1 cellular context compared by ENCODE assay signal in the genomic region with DNA sequence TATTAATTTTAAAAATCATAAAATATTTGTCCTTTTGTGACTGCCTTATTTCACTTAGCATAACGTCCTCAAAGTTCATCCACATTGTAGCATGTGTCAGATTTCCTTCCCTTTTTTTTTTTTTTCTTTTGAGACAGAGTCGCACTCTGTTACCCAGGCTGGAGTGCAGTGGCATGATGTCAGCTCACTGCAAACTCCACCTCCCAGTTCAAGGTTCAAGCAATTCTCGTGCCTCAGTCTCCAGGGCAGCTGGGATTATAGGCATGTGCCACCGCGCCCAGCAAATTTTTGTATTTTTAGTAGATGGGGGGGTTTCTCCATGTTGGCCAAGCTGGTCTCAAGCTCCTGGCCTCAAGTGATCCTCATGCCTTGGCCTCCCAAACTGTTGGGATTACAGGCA.
TF ChIP-seq lines count a peak whose summit lies in the region.

No MANE protein-coding gene starts in this region.

TF ChIP-seq in HepG2, 621 proteins besides CTCF, POLR2A, EP300 and RAD21 (continued from another document):
- TF ChIP-seq, protein P1, sequence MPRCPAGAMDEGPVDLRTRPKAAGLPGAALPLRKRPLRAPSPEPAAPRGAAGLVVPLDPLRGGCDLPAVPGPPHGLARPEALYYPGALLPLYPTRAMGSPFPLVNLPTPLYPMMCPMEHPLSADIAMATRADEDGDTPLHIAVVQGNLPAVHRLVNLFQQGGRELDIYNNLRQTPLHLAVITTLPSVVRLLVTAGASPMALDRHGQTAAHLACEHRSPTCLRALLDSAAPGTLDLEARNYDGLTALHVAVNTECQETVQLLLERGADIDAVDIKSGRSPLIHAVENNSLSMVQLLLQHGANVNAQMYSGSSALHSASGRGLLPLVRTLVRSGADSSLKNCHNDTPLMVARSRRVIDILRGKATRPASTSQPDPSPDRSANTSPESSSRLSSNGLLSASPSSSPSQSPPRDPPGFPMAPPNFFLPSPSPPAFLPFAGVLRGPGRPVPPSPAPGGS (CRISPR knock-in tag; IDR thresholded peaks at IDR 0.05) = no peak
- peak; percentile 42; the same call in 1 of the 2 replicates for TF ChIP-seq PITX1 (CRISPR knock-in tag; IDR thresholded peaks at IDR 0.05)
- no peak for TF ChIP-seq ARNT (IDR thresholded peaks at IDR 0.05)
- no peak for TF ChIP-seq HOXA7 (CRISPR knock-in tag; IDR thresholded peaks at IDR 0.05)
- TF ChIP-seq SRSF9 (IDR thresholded peaks at IDR 0.05; ENCODE audit: borderline replicate concordance, insufficient read depth, low read depth, low read length, poor library complexity, severe bottlenecking) = no peak
- TF ChIP-seq ATF7-NPFF (CRISPR knock-in tag; IDR thresholded peaks at IDR 0.05; ENCODE audit: low read depth) = no peak
- TF ChIP-seq, protein P2, sequence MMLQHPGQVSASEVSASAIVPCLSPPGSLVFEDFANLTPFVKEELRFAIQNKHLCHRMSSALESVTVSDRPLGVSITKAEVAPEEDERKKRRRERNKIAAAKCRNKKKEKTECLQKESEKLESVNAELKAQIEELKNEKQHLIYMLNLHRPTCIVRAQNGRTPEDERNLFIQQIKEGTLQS (CRISPR knock-in tag; IDR thresholded peaks at IDR 0.05) = 0 out of 2 replicates have a peak, but pooled peaks have one; percentile 24
- no peak for TF ChIP-seq REL (CRISPR knock-in tag; conservative IDR thresholded peaks at IDR 0.05)
- TF ChIP-seq SP1 (IDR thresholded peaks at IDR 0.05) = no peak
- no peak for TF ChIP-seq SP1 (CRISPR knock-in tag; IDR thresholded peaks at IDR 0.05)
- TF ChIP-seq ONECUT2 (CRISPR knock-in tag; IDR thresholded peaks at IDR 0.05) = no peak
- no peak for TF ChIP-seq FLYWCH1 (CRISPR knock-in tag; IDR thresholded peaks at IDR 0.05)
- no peak for TF ChIP-seq ZNF577 (CRISPR knock-in tag; IDR thresholded peaks at IDR 0.05; ENCODE audit: borderline replicate concordance, low read depth)
- TF ChIP-seq, protein P3, sequence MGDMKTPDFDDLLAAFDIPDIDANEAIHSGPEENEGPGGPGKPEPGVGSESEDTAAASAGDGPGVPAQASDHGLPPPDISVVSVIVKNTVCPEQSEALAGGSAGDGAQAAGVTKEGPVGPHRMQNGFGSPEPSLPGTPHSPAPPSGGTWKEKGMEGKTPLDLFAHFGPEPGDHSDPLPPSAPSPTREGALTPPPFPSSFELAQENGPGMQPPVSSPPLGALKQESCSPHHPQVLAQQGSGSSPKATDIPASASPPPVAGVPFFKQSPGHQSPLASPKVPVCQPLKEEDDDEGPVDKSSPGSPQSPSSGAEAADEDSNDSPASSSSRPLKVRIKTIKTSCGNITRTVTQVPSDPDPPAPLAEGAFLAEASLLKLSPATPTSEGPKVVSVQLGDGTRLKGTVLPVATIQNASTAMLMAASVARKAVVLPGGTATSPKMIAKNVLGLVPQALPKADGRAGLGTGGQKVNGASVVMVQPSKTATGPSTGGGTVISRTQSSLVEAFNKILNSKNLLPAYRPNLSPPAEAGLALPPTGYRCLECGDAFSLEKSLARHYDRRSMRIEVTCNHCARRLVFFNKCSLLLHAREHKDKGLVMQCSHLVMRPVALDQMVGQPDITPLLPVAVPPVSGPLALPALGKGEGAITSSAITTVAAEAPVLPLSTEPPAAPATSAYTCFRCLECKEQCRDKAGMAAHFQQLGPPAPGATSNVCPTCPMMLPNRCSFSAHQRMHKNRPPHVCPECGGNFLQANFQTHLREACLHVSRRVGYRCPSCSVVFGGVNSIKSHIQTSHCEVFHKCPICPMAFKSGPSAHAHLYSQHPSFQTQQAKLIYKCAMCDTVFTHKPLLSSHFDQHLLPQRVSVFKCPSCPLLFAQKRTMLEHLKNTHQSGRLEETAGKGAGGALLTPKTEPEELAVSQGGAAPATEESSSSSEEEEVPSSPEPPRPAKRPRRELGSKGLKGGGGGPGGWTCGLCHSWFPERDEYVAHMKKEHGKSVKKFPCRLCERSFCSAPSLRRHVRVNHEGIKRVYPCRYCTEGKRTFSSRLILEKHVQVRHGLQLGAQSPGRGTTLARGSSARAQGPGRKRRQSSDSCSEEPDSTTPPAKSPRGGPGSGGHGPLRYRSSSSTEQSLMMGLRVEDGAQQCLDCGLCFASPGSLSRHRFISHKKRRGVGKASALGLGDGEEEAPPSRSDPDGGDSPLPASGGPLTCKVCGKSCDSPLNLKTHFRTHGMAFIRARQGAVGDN (CRISPR knock-in tag; IDR thresholded peaks at IDR 0.05) = peak; percentile 45; the same call in 1 of the 2 replicates
- TF ChIP-seq MEF2D (CRISPR knock-in tag; IDR thresholded peaks at IDR 0.05) = 0 out of 2 replicates have a peak, but pooled peaks have one; percentile 25
- TF ChIP-seq ZNF354B (CRISPR knock-in tag; IDR thresholded peaks at IDR 0.05) = no peak
- TF ChIP-seq MIER2 (CRISPR knock-in tag; IDR thresholded peaks at IDR 0.05) = no peak
- 0 out of 2 replicates have a peak, but pooled peaks have one; percentile 13 for TF ChIP-seq RARA (CRISPR knock-in tag; IDR thresholded peaks at IDR 0.05)
- no peak for TF ChIP-seq YEATS2 (CRISPR knock-in tag; IDR thresholded peaks at IDR 0.05; ENCODE audit: borderline replicate concordance)
- TF ChIP-seq MED13 (CRISPR knock-in tag; IDR thresholded peaks at IDR 0.05) = no peak
- no peak for TF ChIP-seq KLF15 (CRISPR knock-in tag; IDR thresholded peaks at IDR 0.05; ENCODE audit: borderline replicate concordance)
- TF ChIP-seq TBX3 (IDR thresholded peaks at IDR 0.05; ENCODE audit: borderline replicate concordance) = no peak
- TF ChIP-seq POLR2AphosphoS2 (IDR thresholded peaks at IDR 0.05; ENCODE audit: low read depth, low read length) = no peak
- TF ChIP-seq JUND (CRISPR knock-in tag; IDR thresholded peaks at IDR 0.05) = no peak
- TF ChIP-seq ZNF616 (CRISPR knock-in tag; IDR thresholded peaks at IDR 0.05; ENCODE audit: low read depth) = no peak
- TF ChIP-seq, protein P4, sequence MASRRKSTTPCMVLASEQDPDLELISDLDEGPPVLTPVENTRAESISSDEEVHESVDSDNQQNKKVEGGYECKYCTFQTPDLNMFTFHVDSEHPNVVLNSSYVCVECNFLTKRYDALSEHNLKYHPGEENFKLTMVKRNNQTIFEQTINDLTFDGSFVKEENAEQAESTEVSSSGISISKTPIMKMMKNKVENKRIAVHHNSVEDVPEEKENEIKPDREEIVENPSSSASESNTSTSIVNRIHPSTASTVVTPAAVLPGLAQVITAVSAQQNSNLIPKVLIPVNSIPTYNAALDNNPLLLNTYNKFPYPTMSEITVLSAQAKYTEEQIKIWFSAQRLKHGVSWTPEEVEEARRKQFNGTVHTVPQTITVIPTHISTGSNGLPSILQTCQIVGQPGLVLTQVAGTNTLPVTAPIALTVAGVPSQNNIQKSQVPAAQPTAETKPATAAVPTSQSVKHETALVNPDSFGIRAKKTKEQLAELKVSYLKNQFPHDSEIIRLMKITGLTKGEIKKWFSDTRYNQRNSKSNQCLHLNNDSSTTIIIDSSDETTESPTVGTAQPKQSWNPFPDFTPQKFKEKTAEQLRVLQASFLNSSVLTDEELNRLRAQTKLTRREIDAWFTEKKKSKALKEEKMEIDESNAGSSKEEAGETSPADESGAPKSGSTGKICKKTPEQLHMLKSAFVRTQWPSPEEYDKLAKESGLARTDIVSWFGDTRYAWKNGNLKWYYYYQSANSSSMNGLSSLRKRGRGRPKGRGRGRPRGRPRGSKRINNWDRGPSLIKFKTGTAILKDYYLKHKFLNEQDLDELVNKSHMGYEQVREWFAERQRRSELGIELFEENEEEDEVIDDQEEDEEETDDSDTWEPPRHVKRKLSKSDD (CRISPR knock-in tag; IDR thresholded peaks at IDR 0.05; ENCODE audit: low read depth) = 0 out of 2 replicates have a peak, but pooled peaks have one; percentile 28
- TF ChIP-seq PPARG (CRISPR knock-in tag; conservative IDR thresholded peaks at IDR 0.05) = no peak
- TF ChIP-seq NFYC (CRISPR knock-in tag; IDR thresholded peaks at IDR 0.05) = no peak
- TF ChIP-seq ZNF614 (CRISPR knock-in tag; IDR thresholded peaks at IDR 0.05; ENCODE audit: borderline replicate concordance) = no peak
- peak; percentile 62 for TF ChIP-seq SAP130 (CRISPR knock-in tag; IDR thresholded peaks at IDR 0.05; ENCODE audit: low read depth)
- TF ChIP-seq, protein P5, sequence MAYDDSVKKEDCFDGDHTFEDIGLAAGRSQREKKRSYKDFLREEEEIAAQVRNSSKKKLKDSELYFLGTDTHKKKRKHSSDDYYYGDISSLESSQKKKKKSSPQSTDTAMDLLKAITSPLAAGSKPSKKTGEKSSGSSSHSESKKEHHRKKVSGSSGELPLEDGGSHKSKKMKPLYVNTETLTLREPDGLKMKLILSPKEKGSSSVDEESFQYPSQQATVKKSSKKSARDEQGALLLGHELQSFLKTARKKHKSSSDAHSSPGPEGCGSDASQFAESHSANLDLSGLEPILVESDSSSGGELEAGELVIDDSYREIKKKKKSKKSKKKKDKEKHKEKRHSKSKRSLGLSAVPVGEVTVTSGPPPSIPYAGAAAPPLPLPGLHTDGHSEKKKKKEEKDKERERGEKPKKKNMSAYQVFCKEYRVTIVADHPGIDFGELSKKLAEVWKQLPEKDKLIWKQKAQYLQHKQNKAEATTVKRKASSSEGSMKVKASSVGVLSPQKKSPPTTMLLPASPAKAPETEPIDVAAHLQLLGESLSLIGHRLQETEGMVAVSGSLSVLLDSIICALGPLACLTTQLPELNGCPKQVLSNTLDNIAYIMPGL (CRISPR knock-in tag; IDR thresholded peaks at IDR 0.05; ENCODE audit: borderline replicate concordance in 1 of 2, low read depth in 1 of 2) = no peak
- 0 out of 2 replicates have a peak, but pooled peaks have one; percentile 18 for TF ChIP-seq TGIF2 (CRISPR knock-in tag; IDR thresholded peaks at IDR 0.05)
- TF ChIP-seq, protein P6, sequence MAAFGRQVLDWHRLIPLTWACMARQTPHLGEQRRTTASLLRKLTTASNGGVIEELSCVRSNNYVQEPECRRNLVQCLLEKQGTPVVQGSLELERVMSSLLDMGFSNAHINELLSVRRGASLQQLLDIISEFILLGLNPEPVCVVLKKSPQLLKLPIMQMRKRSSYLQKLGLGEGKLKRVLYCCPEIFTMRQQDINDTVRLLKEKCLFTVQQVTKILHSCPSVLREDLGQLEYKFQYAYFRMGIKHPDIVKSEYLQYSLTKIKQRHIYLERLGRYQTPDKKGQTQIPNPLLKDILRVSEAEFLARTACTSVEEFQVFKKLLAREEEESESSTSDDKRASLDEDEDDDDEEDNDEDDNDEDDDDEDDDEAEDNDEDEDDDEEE (CRISPR knock-in tag; IDR thresholded peaks at IDR 0.05) = no peak
- 0 out of 2 replicates have a peak, but pooled peaks have one; percentile 36 for TF ChIP-seq HNF4G (IDR thresholded peaks at IDR 0.05; ENCODE audit: borderline replicate concordance, low read depth, low read length)
- TF ChIP-seq HNF4G (CRISPR knock-in tag; IDR thresholded peaks at IDR 0.05; ENCODE audit: borderline replicate concordance, low read depth) = no peak
- no peak for TF ChIP-seq KAT2B (IDR thresholded peaks at IDR 0.05; ENCODE audit: borderline replicate concordance, low read depth, low read length)
- TF ChIP-seq, protein P7, sequence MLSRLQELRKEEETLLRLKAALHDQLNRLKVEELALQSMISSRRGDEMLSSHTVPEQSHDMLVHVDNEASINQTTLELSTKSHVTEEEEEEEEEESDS (CRISPR knock-in tag; IDR thresholded peaks at IDR 0.05; ENCODE audit: borderline replicate concordance) = no peak
- no peak for TF ChIP-seq TEAD2 (CRISPR knock-in tag; IDR thresholded peaks at IDR 0.05)
